ENCODE assay signal across 1 cellular context in the genomic region with DNA sequence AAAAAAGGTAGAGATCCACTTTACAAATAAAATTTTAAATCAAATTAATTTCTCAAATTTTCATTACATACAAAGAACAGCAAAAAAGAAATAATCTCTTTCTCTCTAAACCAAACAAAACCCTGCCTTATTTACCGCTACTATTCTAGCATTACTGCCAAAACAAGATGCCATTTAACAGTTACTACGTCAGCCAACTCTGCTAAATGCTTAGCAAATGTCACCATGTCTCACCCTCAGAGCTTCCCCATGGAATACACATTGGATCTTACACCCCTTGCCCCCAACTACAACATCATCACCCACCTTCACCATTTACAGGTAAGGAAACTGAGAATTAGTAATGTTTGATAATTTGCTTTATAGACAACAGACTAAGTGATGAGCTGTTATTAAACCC.
TF ChIP-seq lines count a peak whose summit lies in the region.

No MANE protein-coding gene starts in this region.

TF ChIP-seq in A549, 52 proteins besides CTCF, POLR2A, EP300 and RAD21:
- TF ChIP-seq CHD4 (IDR thresholded peaks at IDR 0.05; ENCODE audit: borderline replicate concordance) (no peak), RARB (CRISPR knock-in tag; IDR thresholded peaks at IDR 0.05) (no peak), FOSB (CRISPR knock-in tag; IDR thresholded peaks at IDR 0.05) (no peak), SREBF2 (IDR thresholded peaks at IDR 0.05) (no peak), HEYL (CRISPR knock-in tag; IDR thresholded peaks at IDR 0.05) (no peak), EHMT2 (IDR thresholded peaks at IDR 0.05; ENCODE audit: low read depth) (no peak), CHD2 (IDR thresholded peaks at IDR 0.05; ENCODE audit: low read length, partially characterized antibody) (no peak), HOXB5 (CRISPR knock-in tag; IDR thresholded peaks at IDR 0.05) (no peak), BHLHE40 (IDR thresholded peaks at IDR 0.05; ENCODE audit: low read depth, low read length) (no peak), RNF2 (IDR thresholded peaks at IDR 0.05; ENCODE audit: borderline replicate concordance, low read depth) (no peak), POLR2AphosphoS2 (conservative IDR thresholded peaks at IDR 0.05; ENCODE audit: low read length) (no peak), FOXS1 (CRISPR knock-in tag; IDR thresholded peaks at IDR 0.05) (no peak), ZSCAN20 (CRISPR knock-in tag; IDR thresholded peaks at IDR 0.05) (no peak)
- TF ChIP-seq, protein P1, sequence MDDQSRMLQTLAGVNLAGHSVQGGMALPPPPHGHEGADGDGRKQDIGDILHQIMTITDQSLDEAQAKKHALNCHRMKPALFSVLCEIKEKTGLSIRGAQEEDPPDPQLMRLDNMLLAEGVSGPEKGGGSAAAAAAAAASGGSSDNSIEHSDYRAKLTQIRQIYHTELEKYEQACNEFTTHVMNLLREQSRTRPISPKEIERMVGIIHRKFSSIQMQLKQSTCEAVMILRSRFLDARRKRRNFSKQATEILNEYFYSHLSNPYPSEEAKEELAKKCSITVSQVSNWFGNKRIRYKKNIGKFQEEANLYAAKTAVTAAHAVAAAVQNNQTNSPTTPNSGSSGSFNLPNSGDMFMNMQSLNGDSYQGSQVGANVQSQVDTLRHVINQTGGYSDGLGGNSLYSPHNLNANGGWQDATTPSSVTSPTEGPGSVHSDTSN (IDR thresholded peaks at IDR 0.05): no peak
- TF ChIP-seq, protein P2, sequence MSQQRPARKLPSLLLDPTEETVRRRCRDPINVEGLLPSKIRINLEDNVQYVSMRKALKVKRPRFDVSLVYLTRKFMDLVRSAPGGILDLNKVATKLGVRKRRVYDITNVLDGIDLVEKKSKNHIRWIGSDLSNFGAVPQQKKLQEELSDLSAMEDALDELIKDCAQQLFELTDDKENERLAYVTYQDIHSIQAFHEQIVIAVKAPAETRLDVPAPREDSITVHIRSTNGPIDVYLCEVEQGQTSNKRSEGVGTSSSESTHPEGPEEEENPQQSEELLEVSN (IDR thresholded peaks at IDR 0.05; ENCODE audit: borderline replicate concordance, low read depth): no peak
- TF ChIP-seq, protein P3, sequence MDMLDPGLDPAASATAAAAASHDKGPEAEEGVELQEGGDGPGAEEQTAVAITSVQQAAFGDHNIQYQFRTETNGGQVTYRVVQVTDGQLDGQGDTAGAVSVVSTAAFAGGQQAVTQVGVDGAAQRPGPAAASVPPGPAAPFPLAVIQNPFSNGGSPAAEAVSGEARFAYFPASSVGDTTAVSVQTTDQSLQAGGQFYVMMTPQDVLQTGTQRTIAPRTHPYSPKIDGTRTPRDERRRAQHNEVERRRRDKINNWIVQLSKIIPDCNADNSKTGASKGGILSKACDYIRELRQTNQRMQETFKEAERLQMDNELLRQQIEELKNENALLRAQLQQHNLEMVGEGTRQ (IDR thresholded peaks at IDR 0.05): no peak
